ENCODE assay signal across 2 cellular contexts in the genomic region with DNA sequence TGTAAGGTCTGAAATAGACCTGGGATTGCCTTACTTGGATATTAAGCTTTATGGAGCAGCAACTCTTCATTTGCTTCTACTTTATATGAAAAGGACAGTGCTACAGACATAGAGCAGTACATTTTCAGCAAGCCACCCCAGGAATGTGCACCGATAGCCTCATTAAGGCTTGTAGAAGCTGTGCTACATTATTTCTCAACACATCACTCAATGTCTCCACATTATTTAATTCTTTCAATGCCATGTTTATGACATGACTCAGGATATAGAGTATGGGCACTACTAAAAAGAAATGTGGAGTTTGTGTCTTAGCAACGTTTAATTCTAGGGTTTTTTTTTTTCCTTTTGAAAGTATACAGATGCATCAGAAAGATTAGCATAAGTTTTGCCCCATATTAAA.
TF ChIP-seq lines count a peak whose summit lies in the region.

No MANE protein-coding gene starts in this region.

TF ChIP-seq in IMR-90, 13 proteins besides CTCF, POLR2A, EP300 and RAD21:
- no peak for TF ChIP-seq MAFK (IDR thresholded peaks at IDR 0.05; ENCODE audit: low read depth, low read length)
- TF ChIP-seq BHLHE40 (IDR thresholded peaks at IDR 0.05; ENCODE audit: low read depth, low read length), result no peak
- no peak for TF ChIP-seq SMC3 (IDR thresholded peaks at IDR 0.05; ENCODE audit: low read depth, low read length)
- TF ChIP-seq MAZ (IDR thresholded peaks at IDR 0.05; ENCODE audit: borderline replicate concordance, low read depth, low read length), result no peak
- no peak for TF ChIP-seq RCOR1 (IDR thresholded peaks at IDR 0.05; ENCODE audit: insufficient replicate concordance, low read length)
- TF ChIP-seq FOS (IDR thresholded peaks at IDR 0.05; ENCODE audit: low read depth, low read length), result no peak
- TF ChIP-seq, protein P1, sequence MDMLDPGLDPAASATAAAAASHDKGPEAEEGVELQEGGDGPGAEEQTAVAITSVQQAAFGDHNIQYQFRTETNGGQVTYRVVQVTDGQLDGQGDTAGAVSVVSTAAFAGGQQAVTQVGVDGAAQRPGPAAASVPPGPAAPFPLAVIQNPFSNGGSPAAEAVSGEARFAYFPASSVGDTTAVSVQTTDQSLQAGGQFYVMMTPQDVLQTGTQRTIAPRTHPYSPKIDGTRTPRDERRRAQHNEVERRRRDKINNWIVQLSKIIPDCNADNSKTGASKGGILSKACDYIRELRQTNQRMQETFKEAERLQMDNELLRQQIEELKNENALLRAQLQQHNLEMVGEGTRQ (IDR thresholded peaks at IDR 0.05; ENCODE audit: low read depth, low read length), result no peak
- TF ChIP-seq CEBPB (IDR thresholded peaks at IDR 0.05; ENCODE audit: low read depth, low read length), result no peak
- no peak for TF ChIP-seq NFE2L2 (IDR thresholded peaks at IDR 0.05; ENCODE audit: low read depth, low read length)
- TF ChIP-seq RFX5 (IDR thresholded peaks at IDR 0.05; ENCODE audit: low read depth, low read length), result no peak

TF ChIP-seq in SK-N-SH, 30 proteins besides CTCF, POLR2A, EP300 and RAD21:
- TF ChIP-seq JUND (IDR thresholded peaks at IDR 0.05), result no peak
- TF ChIP-seq GABPA (IDR thresholded peaks at IDR 0.05; ENCODE audit: low read depth), result no peak
- TF ChIP-seq RFX5 (IDR thresholded peaks at IDR 0.05; ENCODE audit: low read length), result no peak
- TF ChIP-seq RCOR1 (IDR thresholded peaks at IDR 0.05; ENCODE audit: low read length), result no peak
- TF ChIP-seq TAF1 (IDR thresholded peaks at IDR 0.05; ENCODE audit: borderline replicate concordance, low read depth, low read length), result no peak
- TF ChIP-seq FOXM1 (IDR thresholded peaks at IDR 0.05; ENCODE audit: low read depth), result no peak
- TF ChIP-seq YY1 (IDR thresholded peaks at IDR 0.05; ENCODE audit: low read depth), result no peak
- TF ChIP-seq, protein P2, sequence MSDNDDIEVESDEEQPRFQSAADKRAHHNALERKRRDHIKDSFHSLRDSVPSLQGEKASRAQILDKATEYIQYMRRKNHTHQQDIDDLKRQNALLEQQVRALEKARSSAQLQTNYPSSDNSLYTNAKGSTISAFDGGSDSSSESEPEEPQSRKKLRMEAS (IDR thresholded peaks at IDR 0.05; ENCODE audit: low read depth), result no peak
- TF ChIP-seq TEAD4 (IDR thresholded peaks at IDR 0.05; ENCODE audit: borderline replicate concordance, insufficient read depth), result no peak
